Comparison of ENCODE assay signal across 9 cellular contexts in genomic region chr22:21939392-21940319, GRCh38. TPM values are rescaled to one million over a fixed set of nuclear protein-coding genes. Genes with fewer than 3 reads are reported as not detected.
DNase-seq lines count a peak whose midpoint lies in the region; ATAC-seq and TF ChIP-seq lines count a peak whose summit lies in the region.
"Had no signal": no experiment of that assay in that cellular context is flagged by ENCODE, and none has a peak within 500 bp of the region (broad histone marks: within the 10 kb centered on the region; RNA-seq: fewer than 3 reads in every experiment).

No MANE protein-coding gene starts in this region.

- no peaks in the 10 kb centered on the region for H3K9me3 Mint-ChIP-seq in T-cell
- H3K9me3 Mint-ChIP-seq in glutamatergic neuron (ENCODE audit: unreplicated experiment): peaks cover 37% of the 10 kb centered on the region
- no peaks in the 10 kb centered on the region for H3K9me3 Mint-ChIP-seq in activated naive CD4-positive, alpha-beta T cell treated with anti-CD3 and anti-CD28 coated beads, Interleukin-2, amount 10 ng/mL, durations not matched to agents 7 days and 5 days

- no peak overlapping the region for H3K4me3 ChIP-seq in gastrocnemius medialis
- no peak overlapping the region for H3K4me3 ChIP-seq in Karpas-422 (ENCODE audit: low read length)

- intact Hi-C loops in gastrocnemius medialis (cut with DNase I; ENCODE audit: low total_unique reads): loop anchor here (5.0 to 10.0 kb wide), 3 partner anchors 72 to 272 kb away; partner anchors contain the start of genes MAPK1 and PPIL2

- peak overlapping the region in 2 of 3 donors; percentile 80 to 82 for H3K4me3 Mint-ChIP-seq in T-cell
- peak overlapping the region; percentile 78 for H3K4me3 Mint-ChIP-seq in glutamatergic neuron (ENCODE audit: unreplicated experiment)
- no peak overlapping the region for H3K4me3 Mint-ChIP-seq in activated naive CD4-positive, alpha-beta T cell treated with anti-CD3 and anti-CD28 coated beads, Interleukin-2, amount 10 ng/mL, durations not matched to agents 7 days and 5 days

- no peaks in the 10 kb centered on the region for H3K79me2 ChIP-seq in Karpas-422 (ENCODE audit: low read length)

- peaks cover 67 to 74% of the 10 kb centered on the region in 2 donors for H3K4me1 ChIP-seq in gastrocnemius medialis
- peaks cover 19% of the 10 kb centered on the region for H3K4me1 ChIP-seq in Karpas-422 (ENCODE audit: low read length)

- POLR2A ChIA-PET in T-cell (lab: Charles Lee): interaction anchor here in 1 of 2 donors (1.0 kb wide), 1 partner anchor 8 kb away, joined by 3 read pairs; no protein-coding TSS in a partner anchor

- ATAC-seq in T-cell (replicated peaks in 1 of 4): no peak
- ATAC-seq in gastrocnemius medialis: no peak
- no peak for ATAC-seq in HG02571 (IDR thresholded peaks at IDR 0.05; ENCODE audit: unreplicated experiment)

- in situ Hi-C loops in gastrocnemius medialis (cut with MboI; ENCODE audit: low sequenced_read_pairs in 4 of 4): loop anchor here (5.0 to 10.0 kb wide), 2 partner anchors 225 to 227 kb away; no protein-coding TSS in a partner anchor

- H3K27ac ChIP-seq in gastrocnemius medialis (peak overlapping the region; percentile 79 to 90 (median 86)), Karpas-422 (ENCODE audit: low read length) (no peak overlapping the region)

- H4K20me1 ChIP-seq in Karpas-422 (ENCODE audit: insufficient read depth, low read depth, low read length): no peaks in the 10 kb centered on the region

- H3K9ac ChIP-seq in Karpas-422 (ENCODE audit: low read length): no peak overlapping the region

- no peak for TF ChIP-seq POLR2A in gastrocnemius medialis (IDR thresholded peaks at IDR 0.05)

- no peak overlapping the region for H3K4me2 ChIP-seq in Karpas-422 (ENCODE audit: low read depth, low read length, poor library complexity, severe bottlenecking)

- CTCF ChIA-PET in T-cell (lab: Charles Lee): interaction anchor here (0.7 to 2.3 kb wide), 2 partner anchors 10 to 13 kb away, joined by 3 to 5 read pairs; partner anchors contain the start of gene PPM1F (in 1 of the 2)
- CTCF ChIA-PET in activated naive CD4-positive, alpha-beta T cell treated with anti-CD3 and anti-CD28 coated beads, Interleukin-2, amount 10 ng/mL, durations not matched to agents 7 days and 5 days (lab: Charles Lee): interaction anchor here (1.3 to 5.8 kb wide), 4 partner anchors 10 to 226 kb away, joined by 3 to 46 read pairs (median 15); partner anchors contain the start of gene PPM1F

- H2AFZ ChIP-seq in Karpas-422 (ENCODE audit: low read length): no peak overlapping the region

- H3K4me1 Mint-ChIP-seq in T-cell (peaks cover 31 to 49% (median 39%) of the 10 kb centered on the region in 3 donors), glutamatergic neuron (ENCODE audit: low read depth, unreplicated experiment) (peaks cover 50% of the 10 kb centered on the region)
- peaks cover 50% of the 10 kb centered on the region for H3K4me1 Mint-ChIP-seq in activated naive CD4-positive, alpha-beta T cell treated with anti-CD3 and anti-CD28 coated beads, Interleukin-2, amount 10 ng/mL, durations not matched to agents 7 days and 5 days

- H3K27me3 ChIP-seq in gastrocnemius medialis (no peaks in the 10 kb centered on the region), Karpas-422 (ENCODE audit: low read length) (no peaks in the 10 kb centered on the region)

- TF ChIP-seq CTCF in GM12873 (IDR thresholded peaks at IDR 0.05; ENCODE audit: insufficient read depth, low read depth, low read length, missing control alignments): peak; percentile 5
- no peak for TF ChIP-seq CTCF in glutamatergic neuron (IDR thresholded peaks at IDR 0.05; ENCODE audit: partially characterized antibody, unreplicated experiment)
- no peak for TF ChIP-seq CTCF in gastrocnemius medialis (IDR thresholded peaks at IDR 0.05 in 4 of 5, conservative IDR thresholded peaks at IDR 0.05 in 1 of 5)

- no peaks in the 10 kb centered on the region for H3K9me2 ChIP-seq in Karpas-422 (replicated peaks; ENCODE audit: insufficient read depth, low read length)

- DNase-seq in T-cell: no peak
- DNase-seq in glutamatergic neuron: peak; percentile 74
- DNase-seq in gastrocnemius medialis: no peak
- no peak for DNase-seq in NCI-H1694 treated with DMSO at 0.1 percent for 48 hours (lab: John Stamatoyannopoulos, UW)
- no peak for DNase-seq in Karpas-422
- DNase-seq in activated naive CD4-positive, alpha-beta T cell treated with anti-CD3 and anti-CD28 coated beads, Interleukin-2, amount 10 ng/mL, durations not matched to agents 7 days and 5 days: no peak
- DNase-seq: activated CD4-positive, alpha-beta T cell treated with anti-CD3 and anti-CD28 coated beads, Interleukin-2, amount 50 U/mL, for 4 hours had no signal

- no peaks in the 10 kb centered on the region for H3K36me3 ChIP-seq in gastrocnemius medialis
- H3K36me3 ChIP-seq in Karpas-422 (ENCODE audit: insufficient read depth, low read length): no peaks in the 10 kb centered on the region

- no peaks in the 10 kb centered on the region for H3K27me3 Mint-ChIP-seq in T-cell
- peaks cover 24% of the 10 kb centered on the region for H3K27me3 Mint-ChIP-seq in glutamatergic neuron (ENCODE audit: unreplicated experiment)
- no peaks in the 10 kb centered on the region for H3K27me3 Mint-ChIP-seq in activated naive CD4-positive, alpha-beta T cell treated with anti-CD3 and anti-CD28 coated beads, Interleukin-2, amount 10 ng/mL, durations not matched to agents 7 days and 5 days

- H3K9me3 ChIP-seq in gastrocnemius medialis: no peaks in the 10 kb centered on the region
- no peaks in the 10 kb centered on the region for H3K9me3 ChIP-seq in Karpas-422 (ENCODE audit: low read length)

- H3K27ac Mint-ChIP-seq in T-cell (peak overlapping the region; percentile 65 to 72), glutamatergic neuron (ENCODE audit: unreplicated experiment) (peak overlapping the region; percentile 98)
- H3K27ac Mint-ChIP-seq in activated naive CD4-positive, alpha-beta T cell treated with anti-CD3 and anti-CD28 coated beads, Interleukin-2, amount 10 ng/mL, durations not matched to agents 7 days and 5 days: no peak overlapping the region

- H3K36me3 Mint-ChIP-seq in T-cell (peaks cover 8% of the 10 kb centered on the region), glutamatergic neuron (ENCODE audit: unreplicated experiment) (no peaks in the 10 kb centered on the region)
- H3K36me3 Mint-ChIP-seq in activated naive CD4-positive, alpha-beta T cell treated with anti-CD3 and anti-CD28 coated beads, Interleukin-2, amount 10 ng/mL, durations not matched to agents 7 days and 5 days: peaks cover 2% of the 10 kb centered on the region

RNA-seq across cellular contexts. Expression of gene PPM1F, which starts 13.0 kb away (rescaled TPM):
- total RNA-seq in T-cell (10 to 100 TPM; 18.7 to 29.9 (median 24.4) TPM), glutamatergic neuron (ENCODE audit: unreplicated experiment) (40.1 TPM), gastrocnemius medialis (10 to 100 TPM; 10.2 to 13.8 (median 11.0) TPM)
- 21.1 and 47.8 TPM in 2 replicates for total RNA-seq in Karpas-422 (2014; rRNA removed; shearing (Covaris generic); ENCODE audit: low replicate concordance)

RNA-seq across cellular contexts. Expression of gene TOP3B, which starts 42.9 kb away (rescaled TPM):
- total RNA-seq in T-cell (10 to 100 TPM; 58.9 to 90.6 (median 65.9) TPM), glutamatergic neuron (ENCODE audit: unreplicated experiment) (83.5 TPM), gastrocnemius medialis (10 to 100 TPM in 3 of 4 donors, 1 to 10 TPM in 1; 8.2 to 15.7 (median 14.2) TPM)
- total RNA-seq in Karpas-422 (2014; rRNA removed; shearing (Covaris generic); ENCODE audit: low replicate concordance): 38.1 and 72.9 TPM in 2 replicates
